In the genomic region with DNA sequence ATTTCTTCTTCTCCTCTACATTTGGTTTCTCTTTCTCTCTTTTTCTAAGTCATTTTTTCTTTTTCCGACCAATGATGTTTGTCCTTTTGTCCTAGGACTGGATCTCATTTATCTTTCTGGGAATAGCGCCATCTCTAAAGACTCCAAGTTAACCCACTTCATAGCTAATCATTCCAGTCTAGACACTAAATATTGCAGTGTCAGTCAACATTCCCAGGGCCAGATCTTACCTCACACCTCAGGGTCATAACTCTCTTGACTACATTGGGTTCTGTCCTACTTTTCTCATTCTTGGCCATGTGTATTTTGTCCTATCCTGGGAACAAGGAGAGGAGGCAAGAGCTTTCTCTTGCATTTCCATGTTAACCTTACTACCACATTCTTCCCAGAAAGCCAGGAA, we compare ENCODE assay signal across 5 cellular contexts.
DNase-seq lines count a peak whose midpoint lies in the region; ATAC-seq, FAIRE-seq and TF ChIP-seq lines count a peak whose summit lies in the region.
"Not testable (repeated sequence)": the region's sequence is repeated elsewhere in the genome, so short reads cannot be mapped to it uniquely, and the experiment has no call there.

No MANE protein-coding gene starts in this region.

- not testable (repeated sequence) for H3K4me2 ChIP-seq in GM12878 (ENCODE audit: control insufficient read depth, insufficient read depth)

- not testable (repeated sequence) for TF ChIP-seq POLR2A in GM12878 (IDR thresholded peaks at IDR 0.05; ENCODE audit: low read depth, low read length); heart left ventricle (IDR thresholded peaks at IDR 0.05)

- not testable (repeated sequence) for H3K79me2 ChIP-seq in GM12878 (ENCODE audit: control insufficient read depth, insufficient read depth, low read length)

- H3K9ac ChIP-seq in GM12878 (ENCODE audit: control insufficient read depth, insufficient read depth, low read length) = not testable (repeated sequence)

- intact Hi-C loops in GM12878 (cut with micrococcal nuclease; ENCODE audit: unreplicated experiment); Right ventricle myocardium inferior (cut with DNase I); left ventricle myocardium inferior (cut with micrococcal nuclease); right cardiac atrium (cut with DNase I): not testable (repeated sequence)
- intact Hi-C loops in heart left ventricle (cut with DNase I) = loop anchor here in 1 of 10 donors (10.0 kb wide), 1 partner anchor 88 kb away; no protein-coding TSS in a partner anchor

- not testable (repeated sequence) for H2AFZ ChIP-seq in GM12878 (ENCODE audit: control insufficient read depth, low read depth, low read length)

- peak; percentile 7 for FAIRE-seq in GM12878 (lab: Jason Lieb, UNC)

- SMC1A ChIA-PET in GM12878 (lab: Charles Lee; ENCODE audit: uncharacterized antibody, unreplicated experiment) = not testable (repeated sequence)

- POLR2A ChIA-PET in GM12878 (lab: Charles Lee) = interaction anchor here (0.6 kb wide), 1 partner anchor 1566 kb away, joined by 4 read pairs; no protein-coding TSS in a partner anchor

- TF ChIP-seq RAD21 in GM12878 (IDR thresholded peaks at IDR 0.05; ENCODE audit: insufficient read depth, low read depth, low read length) = not testable (repeated sequence)

- TF ChIP-seq EP300 in GM12878 (IDR thresholded peaks at IDR 0.05; ENCODE audit: borderline replicate concordance in 1 of 2, control insufficient read depth in 1 of 2, low read depth in 2 of 2, low read length in 2 of 2) = not testable (repeated sequence)

- not testable (repeated sequence) for H3K27me3 ChIP-seq in GM12878 (replicated peaks in 1 of 2; ENCODE audit: control insufficient read depth in 2 of 2, insufficient read depth in 2 of 2, low read length in 1 of 2); heart left ventricle; left ventricle myocardium inferior (ENCODE audit: low read depth); right cardiac atrium (ENCODE audit: control insufficient read depth, insufficient read depth)

- RAD21 ChIA-PET in GM12878 (lab: Charles Lee; ENCODE audit: unreplicated experiment) = not testable (repeated sequence)

- CTCF ChIA-PET in GM12878 (lab: Yijun Ruan, JAX) = not testable (repeated sequence)

- in situ Hi-C loops in GM12878 (cut with MboI) = not testable (repeated sequence)

- not testable (repeated sequence) for H3K36me3 ChIP-seq in GM12878 (ENCODE audit: control insufficient read depth in 2 of 2, insufficient read depth in 2 of 2, low read length in 1 of 2)
- H3K36me3 ChIP-seq in heart left ventricle (peaks cover 0 to 31% (median 8%) of the 10 kb centered on the region in 9 donors), left ventricle myocardium inferior (peaks cover 13% of the 10 kb centered on the region)

- not testable (repeated sequence) for H3K27ac ChIP-seq in GM12878 (ENCODE audit: control insufficient read depth, insufficient read depth); right cardiac atrium (ENCODE audit: low read length)
- H3K27ac ChIP-seq in heart left ventricle (peak overlapping the region in 1 of 12 donors; percentile 34), left ventricle myocardium inferior (replicated peaks) (peak overlapping the region; percentile 40)

- not testable (repeated sequence) for H3K9me3 ChIP-seq in GM12878 (replicated peaks; ENCODE audit: control insufficient read depth, insufficient read depth, low read length); heart left ventricle; left ventricle myocardium inferior (replicated peaks); right cardiac atrium (ENCODE audit: control insufficient read depth, low read length)

- H4K20me1 ChIP-seq in GM12878 (ENCODE audit: control insufficient read depth, insufficient read depth) = not testable (repeated sequence)

- ATAC-seq in GM12878 = not testable (repeated sequence)
- ATAC-seq in Right ventricle myocardium inferior (peak; percentile 78), heart left ventricle (peak; percentile 39 to 83 (median 64)), right cardiac atrium (peak; percentile 77 to 92)

- not testable (repeated sequence) for DNase-seq in GM12878 (ENCODE audit: low read depth, low spot score); Right ventricle myocardium inferior (ENCODE audit: missing footprints); heart left ventricle; left ventricle myocardium inferior; right cardiac atrium

- not testable (repeated sequence) for TF ChIP-seq CTCF in GM12878 (IDR thresholded peaks at IDR 0.05 in 2 of 3, conservative IDR thresholded peaks at IDR 0.05 in 1 of 3; ENCODE audit: control insufficient read depth in 2 of 3, extremely low read depth in 1 of 3, insufficient read depth in 1 of 3, low read depth in 3 of 3, low read length in 3 of 3); heart left ventricle (IDR thresholded peaks at IDR 0.05); left ventricle myocardium inferior (IDR thresholded peaks at IDR 0.05; ENCODE audit: borderline replicate concordance)

- not testable (repeated sequence) for BruUV-seq in GM12878 (replicated peaks; lab: Mats Ljungman, UMichigan)

- 100% methylated on average over 2 of the region's 2 CpGs for WGBS in GM12878 (ENCODE audit: insufficient coverage, insufficient replicate concordance, low lambda C conversion rate, missing lambda C conversion rate)
- 46 to 66% (median 56%) methylated on average over 2 of the region's 2 CpGs for WGBS in heart left ventricle, 4 donors
- WGBS in right cardiac atrium = 52% methylated on average over 2 of the region's 2 CpGs

- H3K4me1 ChIP-seq in GM12878 (ENCODE audit: control insufficient read depth, insufficient read depth, low read length); right cardiac atrium (ENCODE audit: control insufficient read depth, insufficient read depth, low read length): not testable (repeated sequence)
- H3K4me1 ChIP-seq in heart left ventricle = peaks cover 0 to 15% (median 0%) of the 10 kb centered on the region in 12 donors
- peaks cover 22% of the 10 kb centered on the region for H3K4me1 ChIP-seq in left ventricle myocardium inferior

- not testable (repeated sequence) for H3K4me3 ChIP-seq in GM12878; heart left ventricle; left ventricle myocardium inferior; right cardiac atrium (ENCODE audit: low read length)
